Comparison of ENCODE assay signal across 18 cellular contexts in genomic region chr4:121863787-121864186, GRCh38. TPM values are rescaled to one million over a fixed set of nuclear protein-coding genes. Genes with fewer than 3 reads are reported as not detected.
"Had no signal": no experiment of that assay in that cellular context is flagged by ENCODE, and none has a peak within 500 bp of the region (broad histone marks: within the 10 kb centered on the region; RNA-seq: fewer than 3 reads in every experiment).

No MANE protein-coding gene starts in this region.

- H3K9me3 Mint-ChIP-seq: T-helper 2 cell treated with Interferon-gamma antibody and Interleukin-4, amounts not matched to agents 5 μg/mL and 100 μg/mL, for 36 hours; type B pancreatic cell had no signal

- H3K4me1 ChIP-seq: ascending aorta, prostate gland, right lobe of liver, suprapubic skin had no signal

- H3K36me3 ChIP-seq: prostate gland had no signal

- ATAC-seq: activated T-cell treated with anti-CD3 and anti-CD28 coated beads, Interleukin-2, amount 50 U/mL, for 72 hours; lower lobe of right lung; right lobe of liver; stimulated activated naive CD8-positive, alpha-beta T cell treated with anti-CD3 and anti-CD28 coated beads, Interleukin-15, Interleukin-2, amounts not matched to agents 100 U/mL and 50 U/mL, for 24 hours had no signal

- DNase-seq: activated CD4-positive, alpha-beta T cell treated with anti-CD3 and anti-CD28 coated beads, Interleukin-2, amount 10 ng/mL, durations not matched to agents 7 days and 5 days; activated CD8-positive, alpha-beta memory T cell treated with anti-CD3 and anti-CD28 coated beads, Interleukin-2, amount 50 U/mL, for 48 hours; activated gamma-delta T cell; activated T-cell treated with anti-CD3 and anti-CD28 coated beads, Interleukin-2, amount 50 U/mL, for 72 hours; caudate nucleus; esophagus squamous epithelium; hippocampal formation; lower lobe of right lung; right lobe of liver; stimulated activated naive CD8-positive, alpha-beta T cell treated with anti-CD3 and anti-CD28 coated beads, Interleukin-15, Interleukin-2, amounts not matched to agents 100 U/mL and 50 U/mL, for 24 hours had no signal

- H3K27ac Mint-ChIP-seq: activated CD4-positive, alpha-beta T cell treated with anti-CD3 and anti-CD28 coated beads, Interleukin-2, amount 10 ng/mL, durations not matched to agents 7 days and 5 days; activated T-cell treated with anti-CD3 and anti-CD28 coated beads, Interleukin-2, amount 50 U/mL, for 72 hours; mesothelial cell of epicardium; T-helper 2 cell treated with Interferon-gamma antibody and Interleukin-4, amounts not matched to agents 5 μg/mL and 100 μg/mL, for 36 hours; type B pancreatic cell had no signal

- H3K9me3 ChIP-seq: esophagus squamous epithelium, lower lobe of right lung, prostate gland, right lobe of liver, suprapubic skin had no signal

- H3K27me3 Mint-ChIP-seq: activated CD4-positive, alpha-beta T cell treated with anti-CD3 and anti-CD28 coated beads, Interleukin-2, amount 10 ng/mL, durations not matched to agents 7 days and 5 days; type B pancreatic cell had no signal

- H3K4me3 ChIP-seq: ascending aorta, coronary artery, esophagus squamous epithelium, lower lobe of right lung, prostate gland, right lobe of liver, smooth muscle cell, suprapubic skin had no signal

- H3K4me3 Mint-ChIP-seq: activated CD4-positive, alpha-beta T cell treated with anti-CD3 and anti-CD28 coated beads, Interleukin-2, amount 10 ng/mL, durations not matched to agents 7 days and 5 days; activated T-cell treated with anti-CD3 and anti-CD28 coated beads, Interleukin-2, amount 50 U/mL, for 72 hours; mesothelial cell of epicardium; T-helper 2 cell treated with Interferon-gamma antibody and Interleukin-4, amounts not matched to agents 5 μg/mL and 100 μg/mL, for 36 hours; type B pancreatic cell had no signal

- H3K27me3 ChIP-seq: ascending aorta, esophagus squamous epithelium, right lobe of liver, suprapubic skin had no signal

- H3K27ac ChIP-seq: ascending aorta, coronary artery, esophagus squamous epithelium, lower lobe of right lung, prostate gland, right lobe of liver, suprapubic skin had no signal

RNA-seq across cellular contexts. Expression of gene CCNA2, which starts 40.1 kb away (rescaled TPM):
- total RNA-seq: ascending aorta had no signal
